Comparison of ENCODE assay signal across 8 cellular contexts in genomic region chr10:22320591-22321155, GRCh38. TPM values are rescaled to one million over a fixed set of nuclear protein-coding genes. Genes with fewer than 3 reads are reported as not detected.
A peak's percentile ranks its signal among the peaks of the same experiment; 100 is the strongest.
DNase-seq lines count a peak whose midpoint lies in the region; ATAC-seq and TF ChIP-seq lines count a peak whose summit lies in the region.

TSS of gene BMI1 (plus strand) at chr10:22321099. CDS start at chr10:22326450, 5,351 bp downstream.

- H3K4me1 Mint-ChIP-seq in H9 (peaks cover 39 to 58% of the 10 kb centered on the region in 2 experiments), immature natural killer cell (peaks cover 51 to 75% of the 10 kb centered on the region in 2 donors)

- H3K23ac ChIP-seq in H9 (ENCODE audit: insufficient read length, low read depth, low read length): no peak within 1 kb of the TSS

- peak within 1 kb of the TSS; percentile 92; the same call in 1 of the 2 replicates for H3K14ac ChIP-seq in H9 (ENCODE audit: insufficient read depth, low read length)

- H3K27ac ChIP-seq in DND-41 (ENCODE audit: low read length) (peak within 1 kb of the TSS; percentile 66), H9 (ENCODE audit: insufficient read length, low read depth, low read length) (no peak within 1 kb of the TSS), WERI-Rb-1 (peak within 1 kb of the TSS; percentile 91)

- H3K36me3 Mint-ChIP-seq in H9 (ENCODE audit: insufficient read depth in 1 of 3, low read depth in 3 of 3) (peaks cover 0 to 2% (median 1%) of the 10 kb centered on the region in 3 experiments; a peak in 3 of 7 replicates), immature natural killer cell (peaks cover 0 to 1% (median 0%) of the 10 kb centered on the region in 3 donors)

- H3K9me3 Mint-ChIP-seq in H9: peaks cover 4 to 5% of the 10 kb centered on the region in 2 experiments; a peak in 2 of 5 replicates
- peaks cover 0 to 2% (median 0%) of the 10 kb centered on the region in 6 donors for H3K9me3 Mint-ChIP-seq in immature natural killer cell

- peak within 1 kb of the TSS; percentile 82 for H2AFZ ChIP-seq in DND-41 (ENCODE audit: low read depth, low read length)
- no peak within 1 kb of the TSS for H2AFZ ChIP-seq in H9 (ENCODE audit: low read length)

- H2BK20ac ChIP-seq in H9 (ENCODE audit: low read depth, low read length, poor library complexity, severe bottlenecking): no peak within 1 kb of the TSS

- no peaks in the 10 kb centered on the region for H3K79me1 ChIP-seq in H9 (ENCODE audit: insufficient read depth, low read depth, low read length, poor library complexity, severe bottlenecking)

- no peak within 1 kb of the TSS for H4K5ac ChIP-seq in H9 (ENCODE audit: insufficient read length, low read depth, low read length)

- H3K27ac Mint-ChIP-seq in H9 (no peak within 1 kb of the TSS), immature natural killer cell (peak within 1 kb of the TSS; percentile 85 to 97 (median 94))

- H2BK120ac ChIP-seq in H9 (ENCODE audit: low read depth, low read length, poor library complexity, severe bottlenecking): no peak within 1 kb of the TSS

- H4K20me1 ChIP-seq in DND-41 (ENCODE audit: insufficient read depth, low read length): peaks cover 27% of the 10 kb centered on the region
- no peaks in the 10 kb centered on the region for H4K20me1 ChIP-seq in H9 (ENCODE audit: control insufficient read depth, insufficient read depth, insufficient read length)

- no peak within 1 kb of the TSS for H3K4ac ChIP-seq in H9 (ENCODE audit: low read depth, low read length)

- peaks cover 12% of the 10 kb centered on the region for H3K23me2 ChIP-seq in H9 (ENCODE audit: insufficient read length, low read depth, low read length, poor library complexity, severe bottlenecking)

- whole genome bisulfite sequencing in H9 (ENCODE audit: extremely low coverage, insufficient read length, low lambda C conversion rate): no CpG with 5 or more reads among the region's 85 CpGs

- no peak within 1 kb of the TSS for H2BK15ac ChIP-seq in H9 (ENCODE audit: low read depth, low read length)

- H2BK12ac ChIP-seq in H9 (ENCODE audit: insufficient read length, low read depth, low read length): no peak within 1 kb of the TSS

- peaks cover 33% of the 10 kb centered on the region for H3K27me3 ChIP-seq in DND-41 (ENCODE audit: insufficient read depth, low read length, poor library complexity)
- peaks cover 52% of the 10 kb centered on the region for H3K27me3 ChIP-seq in H9 (ENCODE audit: insufficient read depth, low read length)
- no peaks in the 10 kb centered on the region for H3K27me3 ChIP-seq in WERI-Rb-1 (ENCODE audit: insufficient read depth, low read depth, severe bottlenecking)
- peaks cover 25% of the 10 kb centered on the region for H3K27me3 ChIP-seq in skeletal muscle satellite cell (ENCODE audit: control insufficient read depth, insufficient read depth, low read length)

- peaks cover 3% of the 10 kb centered on the region for H3K9me3 ChIP-seq in DND-41 (ENCODE audit: insufficient read depth, low read length, severe bottlenecking)
- no peaks in the 10 kb centered on the region for H3K9me3 ChIP-seq in H9 (ENCODE audit: control insufficient read depth, low read depth, low read length)
- H3K9me3 ChIP-seq in WERI-Rb-1 (ENCODE audit: severe bottlenecking): no peaks in the 10 kb centered on the region
- no peaks in the 10 kb centered on the region for H3K9me3 ChIP-seq in skeletal muscle satellite cell (replicated peaks; ENCODE audit: low read length)

- H3K56ac ChIP-seq in H9 (ENCODE audit: insufficient read length, low read depth, low read length): no peak within 1 kb of the TSS

- H4K91ac ChIP-seq in H9 (ENCODE audit: insufficient read length, low read depth, low read length): no peak within 1 kb of the TSS

- peak within 1 kb of the TSS; percentile 75 to 95 for H3K4me3 ChIP-seq in DND-41 (ENCODE audit: low read depth in 1 of 2, low read length in 2 of 2)
- H3K4me3 ChIP-seq in WERI-Rb-1 (ENCODE audit: low read depth, low read length): peak within 1 kb of the TSS; percentile 80
- peak within 1 kb of the TSS; percentile 86 for H3K4me3 ChIP-seq in skeletal muscle satellite cell (ENCODE audit: low read length)

- TF ChIP-seq CTCF in DND-41 (IDR thresholded peaks at IDR 0.05; ENCODE audit: borderline replicate concordance, extremely low read depth, low read length, poor library complexity, severe bottlenecking) (no peak), H9 (conservative IDR thresholded peaks at IDR 0.05) (no peak), WERI-Rb-1 (IDR thresholded peaks at IDR 0.05; ENCODE audit: low read depth, low read length) (no peak)

- no peak within 1 kb of the TSS for H3T11ph ChIP-seq in H9 (ENCODE audit: low read length)

- peak within 1 kb of the TSS; percentile 94 for H3K9ac ChIP-seq in DND-41 (ENCODE audit: low read depth, low read length)
- no peak within 1 kb of the TSS for H3K9ac ChIP-seq in H9 (ENCODE audit: extremely low read depth, insufficient read length, low read length)
- H3K9ac ChIP-seq in skeletal muscle satellite cell (ENCODE audit: low read depth, low read length): peak within 1 kb of the TSS; percentile 89

- H2AK5ac ChIP-seq in H9 (ENCODE audit: insufficient read length, low read length): no peak within 1 kb of the TSS

- H3K4me1 ChIP-seq in DND-41 (ENCODE audit: insufficient read depth, low read length): peaks cover 72% of the 10 kb centered on the region
- H3K4me1 ChIP-seq in H9 (ENCODE audit: insufficient read depth, low read length): peaks cover 5% of the 10 kb centered on the region; the same call in 1 of the 2 replicates
- H3K4me1 ChIP-seq in skeletal muscle satellite cell (ENCODE audit: control insufficient read depth, insufficient read depth, low read length): peaks cover 29% of the 10 kb centered on the region

- peak within 1 kb of the TSS; percentile 47 for H3K18ac ChIP-seq in H9 (ENCODE audit: insufficient read length, low read depth, low read length)

- ATAC-seq in DND-41 (ENCODE audit: insufficient read depth, low read depth): peak; percentile 55
- ATAC-seq in GM21526 (IDR thresholded peaks at IDR 0.05; ENCODE audit: low FRiP score, unreplicated experiment): no peak

- H3K27me3 Mint-ChIP-seq in H9 (ENCODE audit: low read depth) (peaks cover 82% of the 10 kb centered on the region), immature natural killer cell (ENCODE audit: low read depth in 3 of 3) (peaks cover 26 to 43% (median 38%) of the 10 kb centered on the region in 3 donors)

- DNase-seq in DND-41: peak; percentile 84
- DNase-seq in H9: peak; percentile 85
- DNase-seq in NCI-H187 treated with DMSO at 0.1 percent for 48 hours (lab: John Stamatoyannopoulos, UW): peak; percentile 22
- peak; percentile 72 for DNase-seq in WERI-Rb-1
- peak; percentile 91 for DNase-seq in cerebellum (ENCODE audit: low spot score)
- DNase-seq in immature natural killer cell: peak; percentile 55 to 64 (median 61)

- H3K4me3 Mint-ChIP-seq in H9: peak within 1 kb of the TSS; percentile 74 to 86
- peak within 1 kb of the TSS; percentile 87 to 98 (median 95) for H3K4me3 Mint-ChIP-seq in immature natural killer cell

- no peak within 1 kb of the TSS for H4K8ac ChIP-seq in H9 (replicated peaks; ENCODE audit: insufficient read length, low read depth, low read length)

- no peak within 1 kb of the TSS for H2BK5ac ChIP-seq in H9 (ENCODE audit: insufficient read length, low read length)

- H3K4me2 ChIP-seq in DND-41 (ENCODE audit: insufficient read depth, low read length) (peak within 1 kb of the TSS; percentile 73), H9 (ENCODE audit: insufficient read depth, insufficient read length, low read length) (peak within 1 kb of the TSS; percentile 81), skeletal muscle satellite cell (ENCODE audit: low read length) (peak within 1 kb of the TSS; percentile 94)

- H3K36me3 ChIP-seq in DND-41 (ENCODE audit: insufficient read depth, low read length) (no peaks in the 10 kb centered on the region), WERI-Rb-1 (no peaks in the 10 kb centered on the region), skeletal muscle satellite cell (ENCODE audit: insufficient read depth, low read length) (no peaks in the 10 kb centered on the region)

- H3K79me2 ChIP-seq in DND-41 (ENCODE audit: insufficient read depth, low read length) (peaks cover 58% of the 10 kb centered on the region), H9 (ENCODE audit: insufficient read depth, low read length) (no peaks in the 10 kb centered on the region)

RNA-seq across cellular contexts. Expression of gene BMI1, which starts in this region (rescaled TPM):
- total RNA-seq in H9 (2021) (5.3 and 6.8 TPM in 2 replicates), cerebellum (88.3 TPM)
- polyA plus RNA-seq in immature natural killer cell: 10 to 100 TPM; 23.4 to 52.9 (median 29.6) TPM
- total RNA-seq in skeletal muscle satellite cell (2012; rRNA removed): 58.3 and 69.0 TPM in 2 replicates

Comparison
In these comparisons a context has a peak if more than half of its experiments do, and no peak if none do; other contexts are left out.
1. RNA of gene BMI1 (total RNA-seq): 88.3 TPM in cerebellum (single experiment); 5.3 to 6.8 TPM in H9; every median in the first group is over 10 times any median in the second.
2. DNase-seq: peak in every context shown above with its lines; median percentile 91 in cerebellum; 85 in H9; 84 in DND-41; 72 in WERI-Rb-1; 61 in immature natural killer cell; 22 in NCI-H187 treated with DMSO at 0.1 percent for 48 hours.
3. H3K27ac Mint-ChIP-seq: peak in immature natural killer cell (6 of 6); none in H9 (0 of 3).
4. Peak in every context shown above with its lines, with median percentiles within 50 percentile points of each other: H3K4me2 ChIP-seq and H3K4me3 ChIP-seq.